ENCODE assay signal across 1 cellular context in genomic region chr2:10444463-10444862, GRCh38.
TF ChIP-seq lines count a peak whose summit lies in the region.

No MANE protein-coding gene starts in this region.

TF ChIP-seq in SK-N-SH, 30 proteins besides CTCF, POLR2A, EP300 and RAD21 (continued from another document):
- no peak for TF ChIP-seq REST (IDR thresholded peaks at IDR 0.05; ENCODE audit: low read depth, low read length)
- no peak for TF ChIP-seq GABPA (IDR thresholded peaks at IDR 0.05; ENCODE audit: low read depth)
- TF ChIP-seq ELF1 (IDR thresholded peaks at IDR 0.05) = no peak
- no peak for TF ChIP-seq GATA2 (CRISPR knock-in tag; IDR thresholded peaks at IDR 0.05)
- no peak for TF ChIP-seq TAF1 (IDR thresholded peaks at IDR 0.05; ENCODE audit: borderline replicate concordance, low read depth, low read length)
- TF ChIP-seq SIN3A (IDR thresholded peaks at IDR 0.05; ENCODE audit: borderline replicate concordance, low read depth, low read length) = no peak
